Comparison of ENCODE assay signal across 19 cellular contexts in the genomic region with DNA sequence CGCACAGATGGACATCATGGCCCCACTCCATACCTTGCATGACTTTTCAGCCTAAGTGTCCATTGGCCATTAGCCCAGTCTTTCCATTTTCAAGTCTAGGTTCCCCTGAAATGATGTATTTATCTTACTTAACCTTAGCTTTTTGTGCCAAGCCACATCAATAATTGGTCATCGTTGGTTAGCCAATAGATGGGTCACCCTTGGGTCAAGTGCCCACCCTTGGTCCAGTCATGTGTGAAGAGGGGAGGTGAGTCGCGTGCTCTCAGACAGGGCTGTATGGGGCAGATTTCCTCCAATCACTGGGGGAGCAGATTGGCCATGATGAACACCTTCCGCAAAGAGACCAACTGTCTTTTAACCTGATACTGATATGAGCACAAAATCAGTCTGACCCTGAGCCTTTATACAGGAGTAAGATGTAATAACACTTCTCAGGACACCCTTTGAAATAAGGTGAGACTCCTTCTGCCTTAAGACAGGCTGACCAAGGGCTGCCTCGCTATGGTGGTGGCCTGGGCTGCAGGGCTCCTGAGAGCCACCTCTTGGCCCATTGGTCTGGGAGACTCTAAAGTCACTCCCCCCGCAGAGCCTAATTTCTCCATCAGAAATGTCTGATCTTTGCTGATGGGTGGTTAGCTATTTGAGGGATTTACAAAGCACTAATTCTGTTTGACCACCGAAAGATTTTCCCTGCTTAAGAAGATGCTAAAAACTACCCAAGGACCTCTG.
DNase-seq lines count a peak whose midpoint lies in the region; ATAC-seq, FAIRE-seq and TF ChIP-seq lines count a peak whose summit lies in the region.
"Had no signal": no experiment of that assay in that cellular context is flagged by ENCODE, and none has a peak within 500 bp of the region (broad histone marks: within the 10 kb centered on the region; RNA-seq: fewer than 3 reads in every experiment).

No MANE protein-coding gene starts in this region.

- H3K79me2 ChIP-seq in SK-N-SH (ENCODE audit: insufficient read depth) (no peaks in the 10 kb centered on the region), H1 (ENCODE audit: control insufficient read depth in 1 of 2, insufficient read depth in 2 of 2, low read length in 2 of 2) (no peaks in the 10 kb centered on the region)

- H3K9me2 ChIP-seq in SK-N-SH: no peaks in the 10 kb centered on the region

- WGBS in SK-N-SH (ENCODE audit: low lambda C conversion rate): 91% methylated on average over 6 of the region's 8 CpGs
- 84% methylated on average over 8 of the region's 8 CpGs; no CpG with 5 or more reads in 1 of the 2 experiments for WGBS in H1 (ENCODE audit: extremely low coverage in 1 of 2, insufficient coverage in 1 of 2, insufficient read length in 1 of 2, insufficient replicate concordance in 2 of 2, low coverage in 1 of 2, low lambda C conversion rate in 2 of 2, missing lambda C conversion rate in 1 of 2), 2 experiments

- no peak overlapping the region for H3K18ac ChIP-seq in H1 (ENCODE audit: extremely low read depth, low read length)

- FAIRE-seq in H1 (lab: Jason Lieb, UNC): no peak

- TF ChIP-seq EP300 in SK-N-SH (IDR thresholded peaks at IDR 0.05; ENCODE audit: borderline replicate concordance in 1 of 2, low read depth in 1 of 2, low read length in 1 of 2) (no peak), H1 (IDR thresholded peaks at IDR 0.05; ENCODE audit: borderline replicate concordance in 1 of 2, low read depth in 2 of 2, low read length in 2 of 2) (no peak)

- H3K4me3 ChIP-seq in SK-N-SH (ENCODE audit: low read depth in 2 of 2, low read length in 1 of 2) (no peak overlapping the region), H1 (ENCODE audit: extremely low read depth in 1 of 4, insufficient read depth in 2 of 4, low read depth in 3 of 4, low read length in 4 of 4) (no peak overlapping the region), muscle layer of colon (ENCODE audit: low read depth in 1 of 2, low read length in 2 of 2) (no peak overlapping the region), upper lobe of right lung (no peak overlapping the region)
- H3K4me3 ChIP-seq: HAP-1, left ventricle myocardium inferior, testis had no signal

- no peak overlapping the region for H3K23ac ChIP-seq in H1 (ENCODE audit: insufficient read length)

- H2BK20ac ChIP-seq in H1 (ENCODE audit: low read length): no peak overlapping the region

- H2AFZ ChIP-seq in SK-N-SH (ENCODE audit: low read depth) (no peak overlapping the region), H1 (ENCODE audit: low read length) (no peak overlapping the region)

- H3K4me2 ChIP-seq in SK-N-SH: no peak overlapping the region
- no peak overlapping the region for H3K4me2 ChIP-seq in H1 (ENCODE audit: insufficient read depth in 1 of 2, low read depth in 2 of 2, low read length in 2 of 2)

- POLR2A ChIA-PET in SK-N-SH (lab: Yijun Ruan, JAX) (no interaction called here), H1 (lab: Charles Lee; ENCODE audit: partially characterized antibody) (no interaction called here)

- DNase-seq in SK-N-SH (no peak), H1 (ENCODE audit: low read depth in 1 of 2, low spot score in 2 of 2) (peak in 1 of 2 experiments; percentile 14), upper lobe of right lung (peak; percentile 39), T1000 (lab: John Stamatoyannopoulos, UW) (no peak), NCI-H1417 (lab: John Stamatoyannopoulos, UW) (no peak)
- DNase-seq: dermis blood vessel endothelial cell, left ventricle myocardium inferior, NCI-H2081, NCI-H526 treated with DMSO at 0.1 percent for 48 hours, OCI-M1, right cardiac atrium, testis had no signal

- H3K36me3 ChIP-seq in SK-N-SH (replicated peaks in 1 of 2; ENCODE audit: control insufficient read depth in 1 of 2, insufficient read depth in 2 of 2, low read length in 1 of 2) (no peaks in the 10 kb centered on the region), H1 (ENCODE audit: control insufficient read depth in 2 of 4, insufficient read depth in 4 of 4, low read length in 3 of 4) (no peaks in the 10 kb centered on the region), muscle layer of colon (ENCODE audit: insufficient read depth, low read length) (no peaks in the 10 kb centered on the region), upper lobe of right lung (no peaks in the 10 kb centered on the region)
- H3K36me3 ChIP-seq: HAP-1, left ventricle myocardium inferior had no signal

- no peaks in the 10 kb centered on the region for H3F3A ChIP-seq in SK-N-SH (replicated peaks; ENCODE audit: insufficient read depth)

- no peak overlapping the region for H4K5ac ChIP-seq in H1 (ENCODE audit: insufficient read length, low read depth, low read length)

- no peak for TF ChIP-seq POLR2A in H1 (IDR thresholded peaks at IDR 0.05; ENCODE audit: control extremely low read depth in 1 of 2, low read depth in 2 of 2, low read length in 2 of 2)

- no peaks in the 10 kb centered on the region for H3K9me3 ChIP-seq in SK-N-SH
- no peaks in the 10 kb centered on the region for H3K9me3 ChIP-seq in H1 (ENCODE audit: insufficient read depth in 2 of 2, low read depth in 1 of 2, low read length in 1 of 2)
- no peaks in the 10 kb centered on the region for H3K9me3 ChIP-seq in muscle layer of colon (ENCODE audit: low read length)
- H3K9me3 ChIP-seq in upper lobe of right lung: no peaks in the 10 kb centered on the region
- H3K9me3 ChIP-seq: HAP-1, left ventricle myocardium inferior, testis had no signal

- no peak overlapping the region for H3K56ac ChIP-seq in H1 (replicated peaks; ENCODE audit: insufficient read length, low read depth, low read length)

- H2AK5ac ChIP-seq in H1 (ENCODE audit: low read depth, low read length): no peak overlapping the region

- H3K4me1 ChIP-seq in SK-N-SH (ENCODE audit: control insufficient read depth in 1 of 2, insufficient read depth in 2 of 2, low read depth in 1 of 2, low read length in 1 of 2) (peaks cover 7 to 14% of the 10 kb centered on the region in 2 experiments; a peak in 3 of 4 replicates), H1 (replicated peaks in 1 of 4; ENCODE audit: control insufficient read depth in 3 of 4, insufficient read depth in 4 of 4, low read length in 3 of 4) (no peaks in the 10 kb centered on the region; a peak in 1 of 7 replicates), muscle layer of colon (ENCODE audit: insufficient read depth, low read length) (peaks cover 58% of the 10 kb centered on the region), upper lobe of right lung (peaks cover 6% of the 10 kb centered on the region)
- H3K4me1 ChIP-seq: HAP-1 had no signal

- H3K9ac ChIP-seq in SK-N-SH (no peak overlapping the region), H1 (replicated peaks in 1 of 4; ENCODE audit: extremely low read depth in 1 of 4, low read depth in 3 of 4, low read length in 3 of 4) (no peak overlapping the region), muscle layer of colon (ENCODE audit: low read length) (no peak overlapping the region)

- no peak overlapping the region for H2BK12ac ChIP-seq in H1 (ENCODE audit: low read depth, low read length)

- H3K14ac ChIP-seq in H1 (ENCODE audit: insufficient read length): no peak overlapping the region

- H2BK15ac ChIP-seq in H1 (ENCODE audit: low read length): 0 out of 2 replicates have a peak overlapping the region, but pooled peaks have one; percentile 18

- H4K20me1 ChIP-seq in SK-N-SH (ENCODE audit: insufficient read depth): no peaks in the 10 kb centered on the region
- no peaks in the 10 kb centered on the region for H4K20me1 ChIP-seq in H1 (replicated peaks in 1 of 2; ENCODE audit: control insufficient read depth in 1 of 2, insufficient read depth in 2 of 2, low read length in 2 of 2)

- H4K8ac ChIP-seq in H1 (ENCODE audit: extremely low read depth, insufficient read depth, low read length): no peak overlapping the region

- CTCF ChIA-PET in SK-N-SH (lab: Yijun Ruan, JAX): no interaction called here
- CTCF ChIA-PET in H1 (lab: Charles Lee; ENCODE audit: partially characterized antibody): interaction anchor here (0.5 to 1.7 kb wide), 5 partner anchors 8 to 26 kb away, joined by 3 to 4 read pairs (median 3); no protein-coding TSS in a partner anchor

- no peak overlapping the region for H2BK120ac ChIP-seq in H1 (replicated peaks; ENCODE audit: low read depth, low read length)

- H3K27me3 ChIP-seq in SK-N-SH (ENCODE audit: insufficient read depth) (no peaks in the 10 kb centered on the region), H1 (replicated peaks in 1 of 4; ENCODE audit: control insufficient read depth in 3 of 4, extremely low read depth in 1 of 4, insufficient read depth in 3 of 4, low read length in 3 of 4) (no peaks in the 10 kb centered on the region; a peak in 1 of 7 replicates), muscle layer of colon (ENCODE audit: control insufficient read depth in 1 of 2, insufficient read depth in 2 of 2, low read length in 2 of 2) (no peaks in the 10 kb centered on the region), upper lobe of right lung (no peaks in the 10 kb centered on the region)
- H3K27me3 ChIP-seq: testis had no signal

- no peak overlapping the region for H4K91ac ChIP-seq in H1 (replicated peaks; ENCODE audit: insufficient read length, low read length)

- H2BK5ac ChIP-seq in H1 (ENCODE audit: low read depth, low read length): no peak overlapping the region

- ATAC-seq in SK-N-SH treated with all-trans-retinoic acid at 6 μM for 48 hours (no peak), upper lobe of right lung (no peak), GM21825 (IDR thresholded peaks at IDR 0.05; ENCODE audit: unreplicated experiment) (no peak)
- ATAC-seq: naive thymus-derived CD4-positive, alpha-beta T cell; right cardiac atrium had no signal

- TF ChIP-seq CTCF in SK-N-SH (IDR thresholded peaks at IDR 0.05) (no peak), H1 (IDR thresholded peaks at IDR 0.05; ENCODE audit: control extremely low read depth in 1 of 3, insufficient read depth in 1 of 3, low read depth in 1 of 3, low read length in 3 of 3) (no peak), upper lobe of right lung (IDR thresholded peaks at IDR 0.05) (no peak)

- intact Hi-C loops in upper lobe of right lung (cut with DNase I): no loop called here

- H3K79me1 ChIP-seq in H1 (ENCODE audit: low read depth, low read length): no peaks in the 10 kb centered on the region

- H3K23me2 ChIP-seq in H1 (ENCODE audit: low read depth, low read length): no peaks in the 10 kb centered on the region

- H3K27ac ChIP-seq in SK-N-SH (ENCODE audit: low read depth in 2 of 2, low read length in 1 of 2) (no peak overlapping the region), H1 (ENCODE audit: low read depth, low read length) (no peak overlapping the region), muscle layer of colon (ENCODE audit: low read depth, low read length) (peak overlapping the region; percentile 88), upper lobe of right lung (no peak overlapping the region)
- H3K27ac ChIP-seq: 22Rv1, left ventricle myocardium inferior, VCaP had no signal

- no peak overlapping the region for H3K4ac ChIP-seq in H1 (replicated peaks; ENCODE audit: insufficient read length, low read depth, low read length)

- TF ChIP-seq RAD21 in SK-N-SH (IDR thresholded peaks at IDR 0.05; ENCODE audit: low read length): no peak
- TF ChIP-seq RAD21 in H1 (IDR thresholded peaks at IDR 0.05 in 1 of 2, conservative IDR thresholded peaks at IDR 0.05 in 1 of 2; ENCODE audit: low read depth in 2 of 2, low read length in 2 of 2): no peak

TF ChIP-seq in SK-N-SH, 30 proteins besides CTCF, POLR2A, EP300 and RAD21 (continues in another document):
- no peak for TF ChIP-seq NFIC (IDR thresholded peaks at IDR 0.05; ENCODE audit: borderline replicate concordance)

TF ChIP-seq in SK-N-SH treated with all-trans-retinoic acid at 6 μM for 48 hours, 23 proteins besides CTCF, POLR2A, EP300 and RAD21 (continues in another document):
- TF ChIP-seq SNAI2 (CRISPR knock-in tag; IDR thresholded peaks at IDR 0.05): no peak
